ENCODE assay signal across 22 cellular contexts in genomic region chr1:98389809-98390208, GRCh38.
DNase-seq lines count a peak whose midpoint lies in the region; ATAC-seq and TF ChIP-seq lines count a peak whose summit lies in the region.
"Had no signal": no experiment of that assay in that cellular context is flagged by ENCODE, and none has a peak within 500 bp of the region (broad histone marks: within the 10 kb centered on the region; RNA-seq: fewer than 3 reads in every experiment).

No MANE protein-coding gene starts in this region.

- no peak overlapping the region for H3K4me3 Mint-ChIP-seq in activated T-helper 2 cell treated with anti-CD3 and anti-CD28 coated beads, Interferon-gamma antibody, Interleukin-2, Interleukin-4, amounts not matched to agents 10 μg/mL and 5 μg/mL and 100 μg/mL, durations not matched to agents 14 hours and 24 hours and 36 hours (ENCODE audit: low read depth)
- H3K4me3 Mint-ChIP-seq: CD14-positive monocyte, H9 had no signal

- POLR2A ChIA-PET in PC-3 (lab: Charles Lee; ENCODE audit: unreplicated experiment) = no interaction called here

- TF ChIP-seq CTCF in DND-41 (IDR thresholded peaks at IDR 0.05; ENCODE audit: borderline replicate concordance, extremely low read depth, low read length, poor library complexity, severe bottlenecking) = no peak
- TF ChIP-seq CTCF in PC-3 (conservative IDR thresholded peaks at IDR 0.05; ENCODE audit: low read depth, low read length) = no peak

- no TSS peak for BruUV-seq in PC-3 (replicated peaks; lab: Mats Ljungman, UMichigan)

- no peaks in the 10 kb centered on the region for H3K27me3 ChIP-seq in DND-41 (ENCODE audit: insufficient read depth, low read length, poor library complexity)
- H3K27me3 ChIP-seq in PC-3 (ENCODE audit: low read length) = no peaks in the 10 kb centered on the region
- H3K27me3 ChIP-seq: gastrocnemius medialis, SJSA1, uterus had no signal

- H3K27ac ChIP-seq in DND-41 (ENCODE audit: low read length) = peak overlapping the region; percentile 99
- H3K27ac ChIP-seq in PC-3 (ENCODE audit: low read length) = peak overlapping the region; percentile 89
- H3K27ac ChIP-seq: gastrocnemius medialis, SJSA1, uterus, VCaP had no signal

- H3K9ac ChIP-seq in DND-41 (ENCODE audit: low read depth, low read length) (no peak overlapping the region), PC-3 (ENCODE audit: low read length) (no peak overlapping the region)

- no peaks in the 10 kb centered on the region for H3K9me2 ChIP-seq in PC-3 (replicated peaks; ENCODE audit: low read length)

- H3K36me3 ChIP-seq in DND-41 (ENCODE audit: insufficient read depth, low read length) = no peaks in the 10 kb centered on the region
- no peaks in the 10 kb centered on the region for H3K36me3 ChIP-seq in PC-3 (ENCODE audit: low read depth, low read length)
- H3K36me3 ChIP-seq: gastrocnemius medialis, SJSA1, uterus had no signal

- no peak overlapping the region for H3K4me2 ChIP-seq in DND-41 (ENCODE audit: insufficient read depth, low read length)
- H3K4me2 ChIP-seq in PC-3 (ENCODE audit: low read length) = no peak overlapping the region

- no peaks in the 10 kb centered on the region for H3K79me2 ChIP-seq in DND-41 (ENCODE audit: insufficient read depth, low read length)
- H3K79me2 ChIP-seq in PC-3 (ENCODE audit: low read length) = no peaks in the 10 kb centered on the region

- H3K4me3 ChIP-seq in DND-41 (ENCODE audit: low read depth in 1 of 2, low read length in 2 of 2) (no peak overlapping the region), PC-3 (ENCODE audit: low read length) (no peak overlapping the region)
- H3K4me3 ChIP-seq: gastrocnemius medialis, SJSA1, uterus had no signal

- H3K4me1 Mint-ChIP-seq in activated T-helper 2 cell treated with anti-CD3 and anti-CD28 coated beads, Interferon-gamma antibody, Interleukin-2, Interleukin-4, amounts not matched to agents 10 μg/mL and 5 μg/mL and 100 μg/mL, durations not matched to agents 14 hours and 24 hours and 36 hours (ENCODE audit: low read depth) = peaks cover 24% of the 10 kb centered on the region
- H3K4me1 Mint-ChIP-seq: H9 had no signal

- no peaks in the 10 kb centered on the region for H3K9me3 Mint-ChIP-seq in activated T-helper 2 cell treated with anti-CD3 and anti-CD28 coated beads, Interferon-gamma antibody, Interleukin-2, Interleukin-4, amounts not matched to agents 10 μg/mL and 5 μg/mL and 100 μg/mL, durations not matched to agents 14 hours and 24 hours and 36 hours
- H3K9me3 Mint-ChIP-seq: activated naive CD4-positive, alpha-beta T cell treated with anti-CD3 and anti-CD28 coated beads, Interleukin-2, amount 50 U/mL, for 72 hours; H9 had no signal

- ATAC-seq in DND-41 (ENCODE audit: insufficient read depth, low read depth) = no peak
- ATAC-seq in PC-3 = no peak
- peak; percentile 22 for ATAC-seq in left colon
- ATAC-seq in GM18868 (IDR thresholded peaks at IDR 0.05; ENCODE audit: unreplicated experiment) = no peak
- ATAC-seq: activated naive CD4-positive, alpha-beta T cell treated with anti-CD3 and anti-CD28 coated beads, Interleukin-2, amount 50 U/mL, for 72 hours; gastrocnemius medialis had no signal

- H4K20me1 ChIP-seq in DND-41 (ENCODE audit: insufficient read depth, low read length) (no peaks in the 10 kb centered on the region), PC-3 (ENCODE audit: low read length) (no peaks in the 10 kb centered on the region)

- no peaks in the 10 kb centered on the region for H3K36me3 Mint-ChIP-seq in activated T-helper 2 cell treated with anti-CD3 and anti-CD28 coated beads, Interferon-gamma antibody, Interleukin-2, Interleukin-4, amounts not matched to agents 10 μg/mL and 5 μg/mL and 100 μg/mL, durations not matched to agents 14 hours and 24 hours and 36 hours (ENCODE audit: low read depth)
- H3K36me3 Mint-ChIP-seq: activated naive CD4-positive, alpha-beta T cell treated with anti-CD3 and anti-CD28 coated beads, Interleukin-2, amount 50 U/mL, for 72 hours; CD14-positive monocyte had no signal

- H3K4me1 ChIP-seq in DND-41 (ENCODE audit: insufficient read depth, low read length) (peaks cover 45% of the 10 kb centered on the region), PC-3 (ENCODE audit: insufficient read depth, low read length) (peaks cover 44% of the 10 kb centered on the region)
- H3K4me1 ChIP-seq: uterus had no signal

- CTCF ChIA-PET in PC-3 (lab: Charles Lee) = no interaction called here

- intact Hi-C loops in PC-3 (cut with micrococcal nuclease) (loop anchor here (2.0 kb wide), 1 partner anchor 59 kb away; no protein-coding TSS in a partner anchor), left colon (cut with DNase I, micrococcal nuclease) (no loop called here)
- intact Hi-C loops in activated T-helper 2 cell treated with anti-CD3 and anti-CD28 coated beads, Interferon-gamma antibody, Interleukin-2, Interleukin-4, amounts not matched to agents 10 μg/mL and 5 μg/mL and 100 μg/mL, durations not matched to agents 14 hours and 24 hours and 36 hours (cut with micrococcal nuclease) = no loop called here

- H3F3A ChIP-seq in PC-3 (ENCODE audit: low read length, unreplicated experiment) = no peaks in the 10 kb centered on the region

- H2AFZ ChIP-seq in DND-41 (ENCODE audit: low read depth, low read length) (peak overlapping the region; percentile 17; the same call in 1 of the 2 replicates), PC-3 (ENCODE audit: low read length) (0 out of 2 replicates have a peak overlapping the region, but pooled peaks have one; percentile 8)

- H3K9me3 ChIP-seq in DND-41 (ENCODE audit: insufficient read depth, low read length, severe bottlenecking) (no peaks in the 10 kb centered on the region), PC-3 (ENCODE audit: low read length) (no peaks in the 10 kb centered on the region)
- H3K9me3 ChIP-seq: gastrocnemius medialis, SJSA1, uterus had no signal

- H3K27me3 Mint-ChIP-seq in activated T-helper 2 cell treated with anti-CD3 and anti-CD28 coated beads, Interferon-gamma antibody, Interleukin-2, Interleukin-4, amounts not matched to agents 10 μg/mL and 5 μg/mL and 100 μg/mL, durations not matched to agents 14 hours and 24 hours and 36 hours (ENCODE audit: low read depth) = no peaks in the 10 kb centered on the region

- DNase-seq in DND-41 = no peak
- no peak for DNase-seq in PC-3
- peak; percentile 71 for DNase-seq in dedifferentiated amniotic fluid mesenchymal stem cell (ENCODE audit: extremely low spot score)
- DNase-seq in left colon = no peak
- no peak for DNase-seq in activated T-helper 2 cell treated with anti-CD3 and anti-CD28 coated beads, Interferon-gamma antibody, Interleukin-2, Interleukin-4, amounts not matched to agents 10 μg/mL and 5 μg/mL and 100 μg/mL, durations not matched to agents 14 hours and 24 hours and 36 hours (ENCODE audit: low spot score)
- no peak for DNase-seq in inferior parietal cortex (ENCODE audit: extremely low spot score)
- DNase-seq in NCI-H2196 treated with DMSO at 0.1 percent for 48 hours (lab: John Stamatoyannopoulos, UW; ENCODE audit: unreplicated experiment) = no peak
- DNase-seq: cortex of kidney; gastrocnemius medialis; GDM1; H9; Karpas-422; left cardiac atrium; NCI-H2081; NK-92 treated with Interleukin-12 subunit alpha and Interleukin-12 subunit beta, amount 100 ng/mL, for 24 hours; stimulated activated CD4-positive, alpha-beta T cell treated with anti-CD3 and anti-CD28 coated beads, Interleukin-2, amount 100 ng/mL, for 48 hours; uterus had no signal

- H3K27ac Mint-ChIP-seq in activated T-helper 2 cell treated with anti-CD3 and anti-CD28 coated beads, Interferon-gamma antibody, Interleukin-2, Interleukin-4, amounts not matched to agents 10 μg/mL and 5 μg/mL and 100 μg/mL, durations not matched to agents 14 hours and 24 hours and 36 hours = no peak overlapping the region
- H3K27ac Mint-ChIP-seq: activated naive CD4-positive, alpha-beta T cell treated with anti-CD3 and anti-CD28 coated beads, Interleukin-2, amount 50 U/mL, for 72 hours; CD14-positive monocyte; H9 had no signal
